In genomic region chr13:67226686-67227085, GRCh38 we compare ENCODE assay signal across 22 cellular contexts. TPM values are rescaled to one million over a fixed set of nuclear protein-coding genes. Genes with fewer than 3 reads are reported as not detected.
DNase-seq lines count a peak whose midpoint lies in the region; ATAC-seq and TF ChIP-seq lines count a peak whose summit lies in the region.
"Had no signal": no experiment of that assay in that cellular context is flagged by ENCODE, and none has a peak within 500 bp of the region (broad histone marks: within the 10 kb centered on the region; RNA-seq: fewer than 3 reads in every experiment).

No MANE protein-coding gene starts in this region.

- intact Hi-C loops in OCI-LY7 (cut with micrococcal nuclease; ENCODE audit: unreplicated experiment) = loop anchor here (5.0 to 10.0 kb wide), 2 partner anchors 734 to 1302 kb away; no protein-coding TSS in a partner anchor

- H3K27me3 ChIP-seq in BE2C (no peaks in the 10 kb centered on the region), smooth muscle cell (ENCODE audit: low read depth) (no peaks in the 10 kb centered on the region)
- H3K27me3 ChIP-seq: sigmoid colon had no signal

- CTCF ChIA-PET in OCI-LY7 (lab: Charles Lee; ENCODE audit: unreplicated experiment) = no interaction called here

- H4K20me1 ChIP-seq in OCI-LY7 (ENCODE audit: insufficient read depth, low read length) (no peaks in the 10 kb centered on the region; the same call in 1 of the 2 replicates), smooth muscle cell (ENCODE audit: low read depth) (no peaks in the 10 kb centered on the region)

- POLR2A ChIA-PET in OCI-LY7 (lab: Charles Lee) = interaction anchor here (0.8 kb wide), 1 partner anchor 12 kb away, joined by 4 read pairs; no protein-coding TSS in a partner anchor

- H3K4me1 ChIP-seq in BE2C = no peaks in the 10 kb centered on the region
- peaks cover 43% of the 10 kb centered on the region for H3K4me1 ChIP-seq in OCI-LY7 (ENCODE audit: insufficient read depth, low read length, poor library complexity, severe bottlenecking)
- H3K4me1 ChIP-seq in smooth muscle cell (ENCODE audit: low read depth) = peaks cover 3% of the 10 kb centered on the region

- TF ChIP-seq CTCF in BE2C (IDR thresholded peaks at IDR 0.05; ENCODE audit: low read depth, low read length) (no peak), OCI-LY7 (conservative IDR thresholded peaks at IDR 0.05; ENCODE audit: low read length) (no peak), smooth muscle cell (IDR thresholded peaks at IDR 0.05; ENCODE audit: borderline replicate concordance, insufficient read depth, poor library complexity, severe bottlenecking) (no peak)

- ATAC-seq in HG03457 (IDR thresholded peaks at IDR 0.05; ENCODE audit: unreplicated experiment) = no peak
- no peak for ATAC-seq in GM18517 (IDR thresholded peaks at IDR 0.05; ENCODE audit: unreplicated experiment)
- ATAC-seq in HG03565 (IDR thresholded peaks at IDR 0.05; ENCODE audit: unreplicated experiment) = no peak
- ATAC-seq: activated T-cell treated with anti-CD3 and anti-CD28 coated beads, Interleukin-2, amount 50 U/mL, for 72 hours; naive thymus-derived CD4-positive, alpha-beta T cell had no signal

- H3K9ac ChIP-seq in smooth muscle cell (ENCODE audit: low read depth) = no peak overlapping the region

- H3K36me3 ChIP-seq in BE2C (peaks cover 18% of the 10 kb centered on the region), OCI-LY7 (ENCODE audit: insufficient read depth, low read length) (peaks cover 5% of the 10 kb centered on the region; the same call in 1 of the 2 replicates), smooth muscle cell (ENCODE audit: low read depth) (no peaks in the 10 kb centered on the region)
- H3K36me3 ChIP-seq: sigmoid colon had no signal

- H3K27ac ChIP-seq in OCI-LY7 (ENCODE audit: low read depth, low read length, poor library complexity, severe bottlenecking) (no peak overlapping the region), smooth muscle cell (ENCODE audit: low read depth) (no peak overlapping the region)
- H3K27ac ChIP-seq: sigmoid colon, VCaP had no signal

- BruUV-seq in OCI-LY7 (replicated peaks; lab: Mats Ljungman, UMichigan) = TSS peak; percentile 6

- peaks cover 64% of the 10 kb centered on the region for H3K79me2 ChIP-seq in OCI-LY7 (ENCODE audit: insufficient read depth, low read depth, low read length)
- no peaks in the 10 kb centered on the region for H3K79me2 ChIP-seq in smooth muscle cell (ENCODE audit: low read depth)

- H3K4me3 ChIP-seq in BE2C (ENCODE audit: low read depth, low read length) (peak overlapping the region; percentile 96), OCI-LY7 (ENCODE audit: low read depth, low read length, poor library complexity, severe bottlenecking) (no peak overlapping the region), skeletal muscle cell (ENCODE audit: low read depth, low read length) (peak overlapping the region; percentile 99), smooth muscle cell (no peak overlapping the region)
- H3K4me3 ChIP-seq: sigmoid colon had no signal

- H3K9me2 ChIP-seq in OCI-LY7 (ENCODE audit: insufficient read depth, low read length) = no peaks in the 10 kb centered on the region

- DNase-seq in BE2C = no peak
- no peak for DNase-seq in OCI-LY7 (ENCODE audit: low spot score)
- DNase-seq in inferior parietal cortex (ENCODE audit: extremely low spot score) = peak; percentile 55
- DNase-seq in skeletal muscle cell (ENCODE audit: low read depth) = no peak
- DNase-seq in smooth muscle cell (lab: John Stamatoyannopoulos, UW; ENCODE audit: unreplicated experiment) = no peak
- DNase-seq: activated CD4-positive, alpha-beta T cell treated with anti-CD3 and anti-CD28 coated beads, Interleukin-2, amount 10 ng/mL, durations not matched to agents 24 days and 14 days; activated naive CD4-positive, alpha-beta T cell treated with anti-CD3 and anti-CD28 coated beads for 36 hours; activated T-cell treated with anti-CD3 and anti-CD28 coated beads, Interleukin-2, amount 50 U/mL, for 72 hours; amniotic stem cell; Calu3; H7; MV-4-11; naive thymus-derived CD4-positive, alpha-beta T cell; NCI-H524 treated with DMSO at 0.1 percent for 48 hours; posterior cingulate gyrus; RPMI8226; sigmoid colon; stimulated activated CD8-positive, alpha-beta memory T cell treated with anti-CD3 and anti-CD28 coated beads, Interleukin-4, amount 100 ng/mL, for 48 hours had no signal

- H2AFZ ChIP-seq in OCI-LY7 (ENCODE audit: low read length) (no peak overlapping the region), smooth muscle cell (ENCODE audit: low read depth) (no peak overlapping the region)

- peak overlapping the region; percentile 64 for H3K4me2 ChIP-seq in OCI-LY7 (ENCODE audit: low read length)
- H3K4me2 ChIP-seq in smooth muscle cell = no peak overlapping the region

- no peaks in the 10 kb centered on the region for H3F3A ChIP-seq in smooth muscle cell (ENCODE audit: low read depth)

- WGBS in smooth muscle cell (ENCODE audit: low lambda C conversion rate) = 71% methylated on average over 6 of the region's 6 CpGs

- H3K9me3 ChIP-seq in BE2C (no peaks in the 10 kb centered on the region), OCI-LY7 (ENCODE audit: low read length) (no peaks in the 10 kb centered on the region), smooth muscle cell (replicated peaks; ENCODE audit: low read depth) (no peaks in the 10 kb centered on the region)
- H3K9me3 ChIP-seq: sigmoid colon had no signal

RNA-seq across cellular contexts. Expression of gene PCDH9, which starts 3.5 kb away (rescaled TPM):
- 14.7 TPM for polyA plus RNA-seq in BE2C (2012; ENCODE audit: insufficient read depth, insufficient read length, low read depth)
- total RNA-seq in OCI-LY7 (2014; rRNA removed; shearing (Covaris generic)) = 19.8 and 20.1 TPM in 2 replicates
- total RNA-seq in OCI-LY7 (2022) (26.0 and 31.6 TPM in 2 replicates), smooth muscle cell (1.2 and 1.9 TPM in 2 replicates)
- 0.38 and 0.65 TPM in 2 replicates for polyA plus RNA-seq in smooth muscle cell

Comparison
In these comparisons a context has a peak if more than half of its experiments do, and no peak if none do; other contexts are left out.
1. H3K4me3 ChIP-seq: peak in BE2C (single experiment) and skeletal muscle cell (single experiment); none in OCI-LY7 (single experiment) and smooth muscle cell (single experiment).